8 cellular contexts compared by ENCODE assay signal in the genomic region with DNA sequence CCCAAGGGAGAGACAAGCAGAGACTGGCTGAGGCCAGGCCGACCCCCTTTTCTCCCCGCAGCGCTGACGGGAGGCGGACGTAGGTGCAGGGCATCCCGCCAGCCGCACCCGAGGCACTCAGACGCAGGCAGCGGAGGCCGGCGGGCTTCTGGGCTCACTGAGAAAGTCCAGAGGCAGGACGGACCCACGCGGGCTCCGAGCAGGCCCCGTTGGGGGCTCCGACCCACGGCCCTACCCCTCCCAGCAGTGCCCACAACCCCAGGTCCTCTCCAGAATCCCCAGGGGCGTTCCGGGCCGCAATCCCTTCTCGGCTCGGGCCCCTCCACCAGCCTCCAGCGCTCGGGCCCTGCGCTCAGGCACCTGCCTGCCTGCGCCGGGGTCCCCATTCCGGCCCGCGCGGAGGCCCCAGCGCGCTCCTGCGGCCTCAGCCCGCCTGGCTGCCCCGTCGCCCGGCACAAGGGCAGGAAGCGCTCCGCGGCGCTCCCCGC. TPM values are rescaled to one million over a fixed set of nuclear protein-coding genes. Genes with fewer than 3 reads are reported as not detected.
DNase-seq lines count a peak whose midpoint lies in the region; ATAC-seq and TF ChIP-seq lines count a peak whose summit lies in the region.

No MANE protein-coding gene starts in this region.

- H3K27me3 ChIP-seq in iPS-15b (ENCODE audit: control insufficient read depth, insufficient read depth, low read length) (no peaks in the 10 kb centered on the region), skeletal muscle satellite cell (ENCODE audit: control insufficient read depth, insufficient read depth, low read length) (no peaks in the 10 kb centered on the region)

- H3K36me3 ChIP-seq in iPS-15b (ENCODE audit: control insufficient read depth, insufficient read depth, low read length), result no peaks in the 10 kb centered on the region
- H3K36me3 ChIP-seq in skeletal muscle satellite cell (ENCODE audit: insufficient read depth, low read length), result no peaks in the 10 kb centered on the region

- ATAC-seq in GM21529 (IDR thresholded peaks at IDR 0.05; ENCODE audit: unreplicated experiment) (peak; percentile 25), T-cell (replicated peaks in 1 of 4) (peak; percentile 9 to 32 (median 26))

- H3K4me3 ChIP-seq in iPS-15b (ENCODE audit: low read depth, low read length), result peak overlapping the region; percentile 72
- peak overlapping the region; percentile 98 for H3K4me3 ChIP-seq in skeletal muscle satellite cell (ENCODE audit: low read length)

- peak overlapping the region; percentile 94 for H3K4me2 ChIP-seq in skeletal muscle satellite cell (ENCODE audit: low read length)

- DNase-seq in DMS79 treated with DMSO at 0.1 percent for 48 hours (lab: John Stamatoyannopoulos, UW) (peak; percentile 54), HuH-7.5 (ENCODE audit: low spot score) (peak; percentile 47), T-cell (peak in 27 of 34 experiments; percentile 8 to 47 (median 26)), inferior parietal cortex (ENCODE audit: extremely low spot score) (no peak)

- H3K9ac ChIP-seq in iPS-15b (ENCODE audit: low read depth, low read length), result peak overlapping the region; percentile 19
- peak overlapping the region; percentile 86 for H3K9ac ChIP-seq in skeletal muscle satellite cell (ENCODE audit: low read depth, low read length)

- H3K4me1 Mint-ChIP-seq in T-cell (peaks cover 42 to 51% (median 49%) of the 10 kb centered on the region in 3 donors), brain (peaks cover 46% of the 10 kb centered on the region)

- H3K4me3 Mint-ChIP-seq in T-cell (peak overlapping the region; percentile 84 to 92 (median 88)), brain (peak overlapping the region; percentile 89 to 97 (median 95))

- H3K9me3 Mint-ChIP-seq in T-cell (no peaks in the 10 kb centered on the region), brain (peaks cover 0 to 6% (median 1%) of the 10 kb centered on the region in 5 experiments)

- H3K27ac Mint-ChIP-seq in T-cell (peak overlapping the region; percentile 77 to 90), brain (peak overlapping the region; percentile 37 to 95 (median 93))

- POLR2A ChIA-PET in T-cell (lab: Charles Lee), result interaction anchor here (0.6 to 0.7 kb wide), 3 partner anchors 15 to 58 kb away, joined by 5 to 6 read pairs (median 6); no protein-coding TSS in a partner anchor

- CTCF ChIA-PET in T-cell (lab: Charles Lee), result no interaction called here

- H3K36me3 Mint-ChIP-seq in T-cell (peaks cover 5% of the 10 kb centered on the region), brain (peaks cover 38% of the 10 kb centered on the region)

- no peak for TF ChIP-seq CTCF in brain (conservative IDR thresholded peaks at IDR 0.05)

- H3K27me3 Mint-ChIP-seq in T-cell (no peaks in the 10 kb centered on the region), brain (peaks cover 7% of the 10 kb centered on the region)

- H3K9me3 ChIP-seq in iPS-15b (ENCODE audit: control insufficient read depth, insufficient read depth, low read length), result no peaks in the 10 kb centered on the region
- no peaks in the 10 kb centered on the region for H3K9me3 ChIP-seq in skeletal muscle satellite cell (replicated peaks; ENCODE audit: low read length)

- H3K4me1 ChIP-seq in iPS-15b (ENCODE audit: control insufficient read depth, insufficient read depth, low read length) (peaks cover 6% of the 10 kb centered on the region), skeletal muscle satellite cell (ENCODE audit: control insufficient read depth, insufficient read depth, low read length) (peaks cover 13% of the 10 kb centered on the region)

RNA-seq across cellular contexts. Expression of a gene that starts 0.5 kb away (rescaled TPM):
- 10 to 100 TPM; 19.3 to 22.2 (median 20.0) TPM for total RNA-seq in T-cell
- polyA plus RNA-seq in brain (ENCODE audit: insufficient read depth, low read depth, low replicate concordance), result 7.0 TPM
- total RNA-seq in skeletal muscle satellite cell (2012; rRNA removed), result 14.4 and 18.5 TPM in 2 replicates
